Comparison of ENCODE assay signal across 28 cellular contexts in the genomic region with DNA sequence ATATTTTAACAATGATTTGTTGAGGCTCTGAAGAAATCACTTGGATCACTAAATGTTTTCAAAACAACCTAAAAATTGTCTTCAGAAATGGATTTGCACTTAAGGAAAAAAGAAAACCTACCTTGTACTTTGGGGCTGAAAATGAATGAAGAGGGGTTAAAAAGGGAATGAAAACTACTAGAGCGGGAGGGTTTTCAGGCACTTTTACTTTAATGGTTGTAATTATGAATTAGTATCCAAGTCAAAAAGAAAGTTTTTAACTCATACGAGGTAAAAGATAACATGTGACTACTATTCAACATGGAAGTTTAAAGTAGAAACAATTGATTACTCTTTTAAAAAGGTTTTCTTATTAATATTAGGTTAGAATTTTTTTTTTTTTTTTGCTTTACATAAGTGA. TPM values are rescaled to one million over a fixed set of nuclear protein-coding genes. Genes with fewer than 3 reads are reported as not detected.
DNase-seq lines count a peak whose midpoint lies in the region; TF ChIP-seq lines count a peak whose summit lies in the region.
"Had no signal": no experiment of that assay in that cellular context is flagged by ENCODE, and none has a peak within 500 bp of the region (broad histone marks: within the 10 kb centered on the region; RNA-seq: fewer than 3 reads in every experiment).

No MANE protein-coding gene starts in this region.

- H3K4me1 ChIP-seq in H9 (ENCODE audit: insufficient read depth, low read length) (peaks cover 8% of the 10 kb centered on the region; the same call in 1 of the 2 replicates), PC-9 (replicated peaks; ENCODE audit: insufficient read depth) (peaks cover 27% of the 10 kb centered on the region), neural progenitor cell (peaks cover 47% of the 10 kb centered on the region)
- H3K4me1 ChIP-seq: psoas muscle had no signal

- H3F3A ChIP-seq in PC-9 (ENCODE audit: insufficient read depth, low read depth) (no peaks in the 10 kb centered on the region), neural progenitor cell (ENCODE audit: low read depth) (peaks cover 42% of the 10 kb centered on the region)

- no peak overlapping the region for H3K56ac ChIP-seq in H9 (ENCODE audit: insufficient read length, low read depth, low read length)

- H3K14ac ChIP-seq in H9 (ENCODE audit: insufficient read depth, low read length), result no peak overlapping the region

- POLR2A ChIA-PET in PC-9 (lab: Charles Lee; ENCODE audit: unreplicated experiment), result no interaction called here
- POLR2A ChIA-PET in activated CD4-positive, alpha-beta T cell treated with anti-CD3 and anti-CD28 coated beads, Interleukin-2, amount 10 ng/mL, durations not matched to agents 7 days and 5 days (lab: Charles Lee), result no interaction called here

- H3K4me2 ChIP-seq in H9 (ENCODE audit: insufficient read depth, insufficient read length, low read length) (no peak overlapping the region), PC-9 (peak overlapping the region; percentile 98; the same call in 1 of the 2 replicates), neural progenitor cell (peak overlapping the region; percentile 89)

- peak overlapping the region in 2 of 3 experiments; percentile 45 to 94; a peak in 3 of 7 replicates for H3K27ac Mint-ChIP-seq in H9
- peak overlapping the region; percentile 43 for H3K27ac Mint-ChIP-seq in neural progenitor cell
- no peak overlapping the region for H3K27ac Mint-ChIP-seq in activated CD4-positive, alpha-beta T cell treated with anti-CD3 and anti-CD28 coated beads, Interleukin-2, amount 10 ng/mL, durations not matched to agents 7 days and 5 days
- H3K27ac Mint-ChIP-seq: activated CD4-positive, alpha-beta T cell treated with anti-CD3 and anti-CD28 coated beads, Interleukin-2, amount 10 ng/mL, durations not matched to agents 24 days and 14 days; activated T-helper 2 cell treated with anti-CD3 and anti-CD28 coated beads, Interferon-gamma antibody, Interleukin-2, Interleukin-4, amounts not matched to agents 10 μg/mL and 5 μg/mL and 100 μg/mL, durations not matched to agents 14 hours and 24 hours and 36 hours; CD8-positive, alpha-beta T cell; dendritic cell treated with granulocyte-macrophage colony-stimulating factor and Interleukin-4, amounts not matched to agents 40 ng/mL and 50 ng/mL, for 4 days had no signal

- no peak overlapping the region for H3K4ac ChIP-seq in H9 (ENCODE audit: low read depth, low read length)

- H3K9me2 ChIP-seq in PC-9 (ENCODE audit: insufficient read depth), result no peaks in the 10 kb centered on the region

- no peak overlapping the region for H2AK5ac ChIP-seq in H9 (ENCODE audit: insufficient read length, low read length)

- H4K20me1 ChIP-seq in H9 (ENCODE audit: control insufficient read depth, insufficient read depth, insufficient read length) (no peaks in the 10 kb centered on the region), PC-9 (ENCODE audit: insufficient read depth) (peaks cover 12% of the 10 kb centered on the region; the same call in 1 of the 2 replicates), neural progenitor cell (ENCODE audit: low read depth) (peaks cover 89% of the 10 kb centered on the region)

- no peak for DNase-seq in H9
- DNase-seq in PC-9, result no peak
- DNase-seq in fibroblast of villous mesenchyme (ENCODE audit: low read depth), result no peak
- no peak for DNase-seq in neural progenitor cell (ENCODE audit: low spot score)
- no peak for DNase-seq in NCI-H2029 (lab: John Stamatoyannopoulos, UW)
- DNase-seq in activated CD4-positive, alpha-beta T cell treated with anti-CD3 and anti-CD28 coated beads, Interleukin-2, amount 10 ng/mL, durations not matched to agents 7 days and 5 days, result no peak
- DNase-seq in GM19238 (ENCODE audit: insufficient read length, low spot score), result no peak
- DNase-seq in GOT3 (lab: John Stamatoyannopoulos, UW), result no peak
- DNase-seq: activated CD4-positive, alpha-beta T cell treated with anti-CD3 and anti-CD28 coated beads, Interleukin-2, amount 10 ng/mL, durations not matched to agents 24 days and 14 days; activated CD8-positive, alpha-beta memory T cell treated with anti-CD3 and anti-CD28 coated beads, Interleukin-2, amount 50 U/mL, for 4 hours; CD8-positive, alpha-beta T cell; DMS153; gastrocnemius medialis; mesenchymal stem cell; naive thymus-derived CD8-positive, alpha-beta T cell; NCI-H1092 treated with DMSO at 0.1 percent for 48 hours; NCI-H2107; NK-92 treated with Interleukin-12 subunit alpha and Interleukin-12 subunit beta, amount 100 ng/mL, for 24 hours; psoas muscle; stimulated activated naive CD8-positive, alpha-beta T cell treated with anti-CD3 and anti-CD28 coated beads, Interleukin-15, Interleukin-2, amounts not matched to agents 100 U/mL and 50 U/mL, for 24 hours; thyroid gland had no signal

- CTCF ChIA-PET in PC-9 (lab: Charles Lee), result no interaction called here
- CTCF ChIA-PET in activated CD4-positive, alpha-beta T cell treated with anti-CD3 and anti-CD28 coated beads, Interleukin-2, amount 10 ng/mL, durations not matched to agents 7 days and 5 days (lab: Charles Lee), result no interaction called here

- H3K27me3 Mint-ChIP-seq in H9 (ENCODE audit: low read depth) (no peaks in the 10 kb centered on the region), neural progenitor cell (ENCODE audit: insufficient read depth, low read depth) (peaks cover 14% of the 10 kb centered on the region)
- H3K27me3 Mint-ChIP-seq in activated CD4-positive, alpha-beta T cell treated with anti-CD3 and anti-CD28 coated beads, Interleukin-2, amount 10 ng/mL, durations not matched to agents 7 days and 5 days, result peaks cover 94% of the 10 kb centered on the region

- BruUV-seq in PC-9 (replicated peaks; lab: Mats Ljungman, UMichigan), result no TSS peak

- H3K9ac ChIP-seq in H9 (ENCODE audit: extremely low read depth, insufficient read length, low read length), result no peak overlapping the region
- peak overlapping the region; percentile 45 for H3K9ac ChIP-seq in neural progenitor cell

- no peak overlapping the region for H4K5ac ChIP-seq in H9 (ENCODE audit: insufficient read length, low read depth, low read length)

- no peak overlapping the region for H3K18ac ChIP-seq in H9 (ENCODE audit: insufficient read length, low read depth, low read length)

- H3K36me3 Mint-ChIP-seq in H9 (ENCODE audit: insufficient read depth in 1 of 3, low read depth in 3 of 3) (peaks cover 51 to 68% (median 62%) of the 10 kb centered on the region in 3 experiments), neural progenitor cell (peaks cover 34% of the 10 kb centered on the region)
- H3K36me3 Mint-ChIP-seq in activated CD4-positive, alpha-beta T cell treated with anti-CD3 and anti-CD28 coated beads, Interleukin-2, amount 10 ng/mL, durations not matched to agents 7 days and 5 days (ENCODE audit: low read depth), result peaks cover 2% of the 10 kb centered on the region
- H3K36me3 Mint-ChIP-seq: CD8-positive, alpha-beta T cell had no signal

- H2BK12ac ChIP-seq in H9 (ENCODE audit: insufficient read length, low read depth, low read length), result no peak overlapping the region

- H2BK120ac ChIP-seq in H9 (ENCODE audit: low read depth, low read length, poor library complexity, severe bottlenecking), result no peak overlapping the region

- H3K79me1 ChIP-seq in H9 (ENCODE audit: insufficient read depth, low read depth, low read length, poor library complexity, severe bottlenecking), result peaks cover 7% of the 10 kb centered on the region

- H3K79me2 ChIP-seq in H9 (ENCODE audit: insufficient read depth, low read length), result peaks cover 79% of the 10 kb centered on the region
- peaks cover 98% of the 10 kb centered on the region for H3K79me2 ChIP-seq in PC-9 (ENCODE audit: low read depth)
- peaks cover 100% of the 10 kb centered on the region for H3K79me2 ChIP-seq in neural progenitor cell (ENCODE audit: low read depth)

- TF ChIP-seq CTCF in H9 (conservative IDR thresholded peaks at IDR 0.05), result no peak
- no peak for TF ChIP-seq CTCF in PC-9 (conservative IDR thresholded peaks at IDR 0.05)
- no peak for TF ChIP-seq CTCF in fibroblast of villous mesenchyme (IDR thresholded peaks at IDR 0.05; ENCODE audit: insufficient read depth, low read depth, low read length)
- no peak for TF ChIP-seq CTCF in neural progenitor cell (IDR thresholded peaks at IDR 0.05)

- peaks cover 59 to 64% of the 10 kb centered on the region in 2 experiments for H3K4me1 Mint-ChIP-seq in H9
- peaks cover 56% of the 10 kb centered on the region for H3K4me1 Mint-ChIP-seq in neural progenitor cell
- peaks cover 12% of the 10 kb centered on the region for H3K4me1 Mint-ChIP-seq in activated CD4-positive, alpha-beta T cell treated with anti-CD3 and anti-CD28 coated beads, Interleukin-2, amount 10 ng/mL, durations not matched to agents 7 days and 5 days

- H3K4me3 Mint-ChIP-seq in H9 (peak overlapping the region; percentile 41 to 80), neural progenitor cell (peak overlapping the region; percentile 85)
- H3K4me3 Mint-ChIP-seq in activated CD4-positive, alpha-beta T cell treated with anti-CD3 and anti-CD28 coated beads, Interleukin-2, amount 10 ng/mL, durations not matched to agents 7 days and 5 days, result no peak overlapping the region
- H3K4me3 Mint-ChIP-seq: activated CD4-positive, alpha-beta T cell treated with anti-CD3 and anti-CD28 coated beads, Interleukin-2, amount 10 ng/mL, durations not matched to agents 24 days and 14 days; CD8-positive, alpha-beta T cell; dendritic cell treated with granulocyte-macrophage colony-stimulating factor and Interleukin-4, amounts not matched to agents 40 ng/mL and 50 ng/mL, for 4 days; naive thymus-derived CD8-positive, alpha-beta T cell had no signal

- no peaks in the 10 kb centered on the region for H3K9me3 ChIP-seq in H9 (ENCODE audit: control insufficient read depth, low read depth, low read length)
- no peaks in the 10 kb centered on the region for H3K9me3 ChIP-seq in PC-9 (ENCODE audit: insufficient read depth, low read depth)
- no peaks in the 10 kb centered on the region for H3K9me3 ChIP-seq in neural progenitor cell (ENCODE audit: low read depth)
- H3K9me3 ChIP-seq: gastrocnemius medialis, psoas muscle, thyroid gland had no signal

- H3K27me3 ChIP-seq in H9 (ENCODE audit: insufficient read depth, low read length) (no peaks in the 10 kb centered on the region), PC-9 (ENCODE audit: insufficient read depth, low read depth) (no peaks in the 10 kb centered on the region), neural progenitor cell (no peaks in the 10 kb centered on the region)

- no peak overlapping the region for H4K91ac ChIP-seq in H9 (ENCODE audit: insufficient read length, low read depth, low read length)

- H3K4me3 ChIP-seq in PC-9, result no peak overlapping the region
- H3K4me3 ChIP-seq in fibroblast of villous mesenchyme (ENCODE audit: low read depth, low read length), result peak overlapping the region; percentile 3
- peak overlapping the region; percentile 97 for H3K4me3 ChIP-seq in neural progenitor cell
- H3K4me3 ChIP-seq: gastrocnemius medialis, GM12878, psoas muscle, thyroid gland had no signal

- no peak overlapping the region for H3K23ac ChIP-seq in H9 (ENCODE audit: insufficient read length, low read depth, low read length)

- H2BK15ac ChIP-seq in H9 (ENCODE audit: low read depth, low read length), result no peak overlapping the region

- no peak overlapping the region for H2BK20ac ChIP-seq in H9 (ENCODE audit: low read depth, low read length, poor library complexity, severe bottlenecking)

- WGBS in H9 (ENCODE audit: extremely low coverage, insufficient read length, low lambda C conversion rate), result no CpG with 5 or more reads among the region's 2 CpGs

- no peak overlapping the region for H3K27ac ChIP-seq in H9 (ENCODE audit: insufficient read length, low read depth, low read length)
- no peak overlapping the region for H3K27ac ChIP-seq in PC-9
- peak overlapping the region; percentile 26 for H3K27ac ChIP-seq in neural progenitor cell
- H3K27ac ChIP-seq: gastrocnemius medialis, psoas muscle, thyroid gland had no signal

- no peak overlapping the region for H3T11ph ChIP-seq in H9 (ENCODE audit: low read length)

- peaks cover 13% of the 10 kb centered on the region for H3K23me2 ChIP-seq in H9 (ENCODE audit: insufficient read length, low read depth, low read length, poor library complexity, severe bottlenecking)

- H3K9me3 Mint-ChIP-seq in H9 (peaks cover 4% of the 10 kb centered on the region in 2 experiments; a peak in 3 of 5 replicates), neural progenitor cell (peaks cover 4% of the 10 kb centered on the region)
- no peaks in the 10 kb centered on the region for H3K9me3 Mint-ChIP-seq in activated CD4-positive, alpha-beta T cell treated with anti-CD3 and anti-CD28 coated beads, Interleukin-2, amount 10 ng/mL, durations not matched to agents 7 days and 5 days
- H3K9me3 Mint-ChIP-seq: activated CD4-positive, alpha-beta T cell treated with anti-CD3 and anti-CD28 coated beads, Interleukin-2, amount 10 ng/mL, durations not matched to agents 24 days and 14 days; activated T-helper 2 cell treated with anti-CD3 and anti-CD28 coated beads, Interferon-gamma antibody, Interleukin-2, Interleukin-4, amounts not matched to agents 10 μg/mL and 5 μg/mL and 100 μg/mL, durations not matched to agents 14 hours and 24 hours and 36 hours; CD8-positive, alpha-beta T cell; dendritic cell treated with granulocyte-macrophage colony-stimulating factor and Interleukin-4, amounts not matched to agents 40 ng/mL and 50 ng/mL, for 4 days had no signal

- no peak overlapping the region for H2BK5ac ChIP-seq in H9 (ENCODE audit: insufficient read length, low read length)

- peaks cover 19% of the 10 kb centered on the region for H3K36me3 ChIP-seq in PC-9 (ENCODE audit: low read depth)
- H3K36me3 ChIP-seq in neural progenitor cell, result no peaks in the 10 kb centered on the region
- H3K36me3 ChIP-seq: gastrocnemius medialis, thyroid gland had no signal

- intact Hi-C loops in PC-9 (cut with micrococcal nuclease; ENCODE audit: unreplicated experiment), result no loop called here

- no peak overlapping the region for H2AFZ ChIP-seq in H9 (ENCODE audit: low read length)
- H2AFZ ChIP-seq in PC-9, result no peak overlapping the region
- H2AFZ ChIP-seq in neural progenitor cell (replicated peaks), result no peak overlapping the region

- H4K8ac ChIP-seq in H9 (replicated peaks; ENCODE audit: insufficient read length, low read depth, low read length), result no peak overlapping the region

RNA-seq across cellular contexts. Expression of a gene that starts 5.1 kb away (rescaled TPM):
- 432 and 434 TPM in 2 replicates for total RNA-seq in H9 (2021)
- total RNA-seq in PC-9 (2021), result 56.5 and 57.4 TPM in 2 replicates
- total RNA-seq in fibroblast of villous mesenchyme, result 2.6 and 6.4 TPM in 2 replicates
- 129 and 137 TPM in 2 replicates for total RNA-seq in neural progenitor cell (ENCODE audit: low replicate concordance)
- under 1 TPM in 1 of 2 experiments, not detected in 1; 0.04 TPM for total RNA-seq in activated CD4-positive, alpha-beta T cell treated with anti-CD3 and anti-CD28 coated beads, Interleukin-2, amount 10 ng/mL, durations not matched to agents 7 days and 5 days
- total RNA-seq: activated CD4-positive, alpha-beta T cell treated with anti-CD3 and anti-CD28 coated beads, Interleukin-2, amount 10 ng/mL, durations not matched to agents 24 days and 14 days; CD8-positive, alpha-beta T cell; gastrocnemius medialis; HT-29; naive thymus-derived CD8-positive, alpha-beta T cell; psoas muscle had no signal

RNA-seq across cellular contexts. Expression of a gene that starts 33.9 kb away (rescaled TPM):
- not detected in 2 replicates for total RNA-seq in H9 (2021)
- not detected in 2 replicates for total RNA-seq in PC-9 (2021)
- not detected in 2 replicates for total RNA-seq in fibroblast of villous mesenchyme
- not detected in 2 replicates for total RNA-seq in neural progenitor cell (ENCODE audit: low replicate concordance)
- not detected for total RNA-seq in activated CD4-positive, alpha-beta T cell treated with anti-CD3 and anti-CD28 coated beads, Interleukin-2, amount 10 ng/mL, durations not matched to agents 7 days and 5 days
- total RNA-seq: activated CD4-positive, alpha-beta T cell treated with anti-CD3 and anti-CD28 coated beads, Interleukin-2, amount 10 ng/mL, durations not matched to agents 24 days and 14 days; activated T-helper 2 cell treated with anti-CD3 and anti-CD28 coated beads, Interferon-gamma antibody, Interleukin-2, Interleukin-4, amounts not matched to agents 10 μg/mL and 5 μg/mL and 100 μg/mL, durations not matched to agents 14 hours and 24 hours and 36 hours; CD8-positive, alpha-beta T cell; gastrocnemius medialis; GM12878; H4; HT-29; naive thymus-derived CD8-positive, alpha-beta T cell; NCI-H460; psoas muscle; skeletal muscle tissue; thyroid gland had no signal

RNA-seq across cellular contexts. Expression of a gene that starts 57.7 kb away (rescaled TPM):
- 129 and 139 TPM in 2 replicates for total RNA-seq in H9 (2021)
- total RNA-seq in PC-9 (2021), result 103 and 118 TPM in 2 replicates
- 61.3 and 87.0 TPM in 2 replicates for total RNA-seq in fibroblast of villous mesenchyme
- 93.0 and 103 TPM in 2 replicates for total RNA-seq in neural progenitor cell (ENCODE audit: low replicate concordance)
- total RNA-seq in activated CD4-positive, alpha-beta T cell treated with anti-CD3 and anti-CD28 coated beads, Interleukin-2, amount 10 ng/mL, durations not matched to agents 7 days and 5 days, result 100 to 1,000 TPM in 1 of 2 experiments, 10 to 100 TPM in 1; 73.0 to 101 TPM
